Comparison of ENCODE assay signal across 2 cellular contexts in the genomic region with DNA sequence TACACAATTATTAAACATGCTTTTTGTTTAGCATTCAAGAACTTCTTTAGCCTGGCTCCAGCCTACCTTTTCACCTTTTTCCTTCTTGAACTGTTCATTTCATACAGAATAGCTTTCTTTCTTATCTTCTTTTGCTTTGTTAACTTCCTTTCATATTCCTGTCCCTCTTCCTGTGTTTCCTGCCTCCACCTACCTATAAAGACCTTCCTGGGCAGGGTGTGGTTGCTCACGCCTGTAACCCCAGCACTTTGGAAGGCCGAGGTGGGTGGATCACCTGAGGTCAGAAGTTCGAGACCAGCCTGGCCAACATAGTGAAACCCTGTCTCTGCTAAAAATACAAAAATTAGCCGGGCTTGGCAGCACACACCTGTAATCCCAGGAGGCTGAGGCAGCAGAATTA.
TF ChIP-seq lines count a peak whose summit lies in the region.

No MANE protein-coding gene starts in this region.

TF ChIP-seq in endothelial cell of umbilical vein, 7 proteins besides CTCF, POLR2A, EP300 and RAD21:
- TF ChIP-seq JUN (IDR thresholded peaks at IDR 0.05; ENCODE audit: borderline replicate concordance, insufficient read depth, insufficient read length, low read depth) (no peak), FOS (IDR thresholded peaks at IDR 0.05; ENCODE audit: borderline replicate concordance, insufficient read depth, low read length) (no peak), GATA2 (IDR thresholded peaks at IDR 0.05; ENCODE audit: insufficient read depth, insufficient read length, low read depth, low read length) (no peak), POLR2AphosphoS5 (IDR thresholded peaks at IDR 0.05; ENCODE audit: insufficient read depth, low read depth, low read length) (no peak), EZH2 (IDR thresholded peaks at IDR 0.05; ENCODE audit: borderline replicate concordance, low read depth, low read length, severe bottlenecking) (no peak), MYC (IDR thresholded peaks at IDR 0.05; ENCODE audit: low read depth, low read length) (no peak)
- TF ChIP-seq, protein P1, sequence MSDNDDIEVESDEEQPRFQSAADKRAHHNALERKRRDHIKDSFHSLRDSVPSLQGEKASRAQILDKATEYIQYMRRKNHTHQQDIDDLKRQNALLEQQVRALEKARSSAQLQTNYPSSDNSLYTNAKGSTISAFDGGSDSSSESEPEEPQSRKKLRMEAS (IDR thresholded peaks at IDR 0.05; ENCODE audit: insufficient read depth, insufficient read length), result no peak
TF ChIP-seq in endothelial cell of umbilical vein: peak in this region for 0.

TF ChIP-seq in HEK293T, 16 proteins besides CTCF, POLR2A, EP300 and RAD21:
- TF ChIP-seq FOXA1 (IDR thresholded peaks at IDR 0.05) (no peak), SP1 (IDR thresholded peaks at IDR 0.05) (no peak), PKNOX1 (IDR thresholded peaks at IDR 0.05) (no peak), ARNT (IDR thresholded peaks at IDR 0.05) (no peak), ELF4 (IDR thresholded peaks at IDR 0.05) (no peak), NFRKB (IDR thresholded peaks at IDR 0.05) (no peak), CTBP1 (IDR thresholded peaks at IDR 0.05; ENCODE audit: borderline replicate concordance) (no peak), LEF1 (IDR thresholded peaks at IDR 0.05; ENCODE audit: borderline replicate concordance) (no peak), FOXM1 (IDR thresholded peaks at IDR 0.05; ENCODE audit: borderline replicate concordance) (no peak), L3MBTL2 (conservative IDR thresholded peaks at IDR 0.05) (no peak), FOXK2 (IDR thresholded peaks at IDR 0.05) (no peak), ZNF384 (IDR thresholded peaks at IDR 0.05) (no peak)
